Comparison of ENCODE assay signal across 1 cellular context in genomic region chr2:38778686-38779082, GRCh38.
TF ChIP-seq lines count a peak whose summit lies in the region.

No MANE protein-coding gene starts in this region.

TF ChIP-seq in GM12878, 131 proteins besides CTCF, POLR2A, EP300 and RAD21 (continued from another document):
- TF ChIP-seq E2F4 (IDR thresholded peaks at IDR 0.05; ENCODE audit: low read depth, low read length) (no peak), SMC3 (IDR thresholded peaks at IDR 0.05; ENCODE audit: borderline replicate concordance, low read length) (no peak), STAT3 (IDR thresholded peaks at IDR 0.05; ENCODE audit: low read depth, low read length) (no peak), NFYA (IDR thresholded peaks at IDR 0.05; ENCODE audit: borderline replicate concordance, low read depth, low read length) (no peak), ZBTB11 (CRISPR knock-in tag; IDR thresholded peaks at IDR 0.05) (no peak), CHD1 (IDR thresholded peaks at IDR 0.05; ENCODE audit: low read depth, low read length) (no peak)
